ENCODE assay signal across 34 cellular contexts in the genomic region with DNA sequence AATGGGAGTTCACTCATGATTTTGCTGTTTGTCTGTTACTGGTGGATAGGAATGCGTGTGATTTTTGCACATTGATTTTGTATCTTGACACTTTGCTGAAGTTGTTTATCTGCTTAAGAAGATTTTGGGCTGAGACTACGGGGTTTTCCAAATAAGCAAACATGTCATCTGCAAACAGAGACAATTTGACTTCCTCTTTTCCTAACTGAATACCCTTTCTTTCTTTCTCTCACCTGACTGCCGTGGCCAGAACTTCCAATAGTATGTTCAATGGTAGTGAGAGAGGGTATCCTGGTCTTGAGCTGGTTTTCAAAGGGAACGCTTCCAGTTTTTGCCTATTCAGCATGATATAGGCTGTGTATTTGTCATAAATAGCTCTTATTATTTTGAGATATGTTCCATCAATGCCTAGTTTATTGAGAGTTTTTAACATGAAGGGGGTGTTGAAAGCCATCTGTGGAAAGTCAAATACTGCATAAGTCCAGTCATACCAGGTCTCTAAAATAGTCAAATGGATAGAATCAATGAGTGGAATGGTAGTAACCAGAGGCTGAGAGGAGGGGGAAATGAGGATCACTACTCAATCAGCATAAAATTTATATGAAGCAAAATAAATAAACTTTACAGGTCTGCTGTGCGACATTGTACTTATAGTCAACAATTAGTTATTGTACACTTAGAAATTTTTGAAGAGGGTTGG.
"Had no signal": no experiment of that assay in that cellular context is flagged by ENCODE, and none has a peak within 500 bp of the region (broad histone marks: within the 10 kb centered on the region; RNA-seq: fewer than 3 reads in every experiment).

No MANE protein-coding gene starts in this region.

- H3K27ac ChIP-seq: ascending aorta, breast epithelium, cardiac muscle cell, colonic mucosa, epithelial cell of prostate, esophagus squamous epithelium, gastroesophageal sphincter, heart right ventricle had no signal

- H3K36me3 Mint-ChIP-seq: activated CD4-positive, alpha-beta memory T cell treated with anti-CD3 and anti-CD28 coated beads for 36 hours; activated CD8-positive, alpha-beta memory T cell treated with anti-CD3 and anti-CD28 coated beads, Interleukin-2, amount 10 ng/mL, durations not matched to agents 7 days and 5 days; activated naive CD4-positive, alpha-beta T cell treated with anti-CD3 and anti-CD28 coated beads, Interleukin-2, amount 50 U/mL, for 72 hours; activated naive CD8-positive, alpha-beta T cell treated with anti-CD3 and anti-CD28 coated beads, Interleukin-2, amount 10 ng/mL, durations not matched to agents 7 days and 5 days; brain had no signal

- H3K27me3 ChIP-seq: ascending aorta, breast epithelium, cardiac muscle cell, colonic mucosa, esophagus squamous epithelium, gastroesophageal sphincter, heart right ventricle had no signal

- H3K27me3 Mint-ChIP-seq: activated CD4-positive, alpha-beta memory T cell treated with anti-CD3 and anti-CD28 coated beads for 36 hours; activated CD4-positive, alpha-beta T cell treated with anti-CD3 and anti-CD28 coated beads for 36 hours; activated CD4-positive, alpha-beta T cell treated with anti-CD3 and anti-CD28 coated beads, Interleukin-2, amount 10 ng/mL, durations not matched to agents 24 days and 14 days; activated CD8-positive, alpha-beta memory T cell treated with anti-CD3 and anti-CD28 coated beads, Interleukin-2, amount 10 ng/mL, durations not matched to agents 7 days and 5 days; activated naive CD8-positive, alpha-beta T cell treated with anti-CD3 and anti-CD28 coated beads, Interleukin-2, amount 10 ng/mL, durations not matched to agents 7 days and 5 days; brain; T-helper 17 cell had no signal

- H3K4me1 Mint-ChIP-seq: activated CD4-positive, alpha-beta T cell treated with anti-CD3 and anti-CD28 coated beads for 36 hours; activated CD4-positive, alpha-beta T cell treated with anti-CD3 and anti-CD28 coated beads, Interleukin-2, amount 10 ng/mL, durations not matched to agents 24 days and 14 days; activated CD8-positive, alpha-beta memory T cell treated with anti-CD3 and anti-CD28 coated beads, Interleukin-2, amount 10 ng/mL, durations not matched to agents 7 days and 5 days; activated naive CD8-positive, alpha-beta T cell treated with anti-CD3 and anti-CD28 coated beads, Interleukin-2, amount 10 ng/mL, durations not matched to agents 7 days and 5 days; T-helper 17 cell had no signal

- H3K36me3 ChIP-seq: ascending aorta, breast epithelium, cardiac muscle cell, colonic mucosa, esophagus squamous epithelium, gastroesophageal sphincter, heart right ventricle had no signal

- H3K4me3 Mint-ChIP-seq: activated CD4-positive, alpha-beta memory T cell treated with anti-CD3 and anti-CD28 coated beads for 36 hours; activated CD4-positive, alpha-beta T cell treated with anti-CD3 and anti-CD28 coated beads for 36 hours; activated CD4-positive, alpha-beta T cell treated with anti-CD3 and anti-CD28 coated beads, Interleukin-2, amount 10 ng/mL, durations not matched to agents 24 days and 14 days; activated CD8-positive, alpha-beta memory T cell treated with anti-CD3 and anti-CD28 coated beads, Interleukin-2, amount 10 ng/mL, durations not matched to agents 7 days and 5 days; activated CD8-positive, alpha-beta T cell treated with anti-CD3 and anti-CD28 coated beads, Interleukin-2, amount 10 ng/mL, durations not matched to agents 7 days and 5 days; activated naive CD4-positive, alpha-beta T cell treated with anti-CD3 and anti-CD28 coated beads for 36 hours; activated naive CD8-positive, alpha-beta T cell treated with anti-CD3 and anti-CD28 coated beads, Interleukin-2, amount 10 ng/mL, durations not matched to agents 7 days and 5 days; activated T-helper 1 cell treated with anti-CD3 and anti-CD28 coated beads, Interleukin-12 subunit alpha, Interleukin-12 subunit beta, Interleukin-2, Interleukin-4 antibody, amounts not matched to agents 30 ng/mL and 10 ng/mL and 1 ng/mL, durations not matched to agents 14 hours and 24 hours and 36 hours; brain; T-helper 17 cell; T-helper 2 cell treated with Interferon-gamma antibody and Interleukin-4, amounts not matched to agents 5 μg/mL and 100 μg/mL, for 36 hours had no signal

- H3K27ac Mint-ChIP-seq: activated CD4-positive, alpha-beta memory T cell treated with anti-CD3 and anti-CD28 coated beads for 36 hours; activated CD4-positive, alpha-beta T cell treated with anti-CD3 and anti-CD28 coated beads for 36 hours; activated CD4-positive, alpha-beta T cell treated with anti-CD3 and anti-CD28 coated beads, Interleukin-2, amount 10 ng/mL, durations not matched to agents 24 days and 14 days; activated CD8-positive, alpha-beta memory T cell treated with anti-CD3 and anti-CD28 coated beads, Interleukin-2, amount 10 ng/mL, durations not matched to agents 7 days and 5 days; activated CD8-positive, alpha-beta T cell treated with anti-CD3 and anti-CD28 coated beads, Interleukin-2, amount 10 ng/mL, durations not matched to agents 7 days and 5 days; activated naive CD4-positive, alpha-beta T cell treated with anti-CD3 and anti-CD28 coated beads for 36 hours; activated naive CD4-positive, alpha-beta T cell treated with anti-CD3 and anti-CD28 coated beads, Interleukin-2, amount 50 U/mL, for 72 hours; activated naive CD8-positive, alpha-beta T cell treated with anti-CD3 and anti-CD28 coated beads, Interleukin-2, amount 10 ng/mL, durations not matched to agents 7 days and 5 days; activated T-helper 1 cell treated with anti-CD3 and anti-CD28 coated beads, Interleukin-12 subunit alpha, Interleukin-12 subunit beta, Interleukin-2, Interleukin-4 antibody, amounts not matched to agents 30 ng/mL and 10 ng/mL and 1 ng/mL, durations not matched to agents 14 hours and 24 hours and 36 hours; activated T-helper 2 cell treated with anti-CD3 and anti-CD28 coated beads, Interferon-gamma antibody, Interleukin-2, Interleukin-4, amounts not matched to agents 10 μg/mL and 5 μg/mL and 100 μg/mL, durations not matched to agents 14 hours and 24 hours and 36 hours; brain; T-helper 17 cell; T-helper 2 cell treated with Interferon-gamma antibody and Interleukin-4, amounts not matched to agents 5 μg/mL and 100 μg/mL, for 36 hours had no signal

- FAIRE-seq: endometrium, endothelial cell of umbilical vein had no signal

- DNase-seq: activated CD4-positive, alpha-beta memory T cell treated with anti-CD3 and anti-CD28 coated beads for 36 hours; activated CD4-positive, alpha-beta T cell treated with anti-CD3 and anti-CD28 coated beads for 36 hours; activated CD4-positive, alpha-beta T cell treated with anti-CD3 and anti-CD28 coated beads, Interleukin-2, amount 10 ng/mL, durations not matched to agents 24 days and 14 days; activated CD4-positive, CD25-positive, alpha-beta regulatory T cell; activated CD4-positive, CD25-positive, alpha-beta regulatory T cell treated with anti-CD3 and anti-CD28 coated beads, Interleukin-2, amount 50 U/mL, for 72 hours; activated CD8-positive, alpha-beta memory T cell treated with anti-CD3 and anti-CD28 coated beads, Interleukin-2, amount 10 ng/mL, durations not matched to agents 7 days and 5 days; activated CD8-positive, alpha-beta memory T cell treated with anti-CD3 and anti-CD28 coated beads, Interleukin-2, amount 50 U/mL, for 4 hours; activated CD8-positive, alpha-beta T cell treated with anti-CD3 and anti-CD28 coated beads, Interleukin-2, amount 10 ng/mL, durations not matched to agents 7 days and 5 days; activated effector memory CD4-positive, alpha-beta T cell treated with anti-CD3 and anti-CD28 coated beads, Interleukin-2, amount 50 U/mL, for 16 hours; activated naive CD4-positive, alpha-beta T cell treated with anti-CD3 and anti-CD28 coated beads for 36 hours; activated naive CD8-positive, alpha-beta T cell treated with anti-CD3 and anti-CD28 coated beads, Interleukin-2, amount 10 ng/mL, durations not matched to agents 7 days and 5 days; activated T-cell treated with anti-CD3 and anti-CD28 coated beads, Interleukin-2, amount 50 U/mL, for 1 hour; activated T-cell treated with anti-CD3 and anti-CD28 coated beads, Interleukin-2, amount 50 U/mL, for 48 hours; central memory CD4-positive, alpha-beta T cell; cerebellar nuclear complex; colonic mucosa; effector CD8-positive, alpha-beta T cell; esophagus squamous epithelium; foreskin melanocyte; heart right ventricle; T-helper 17 cell; T1000 had no signal

- H3K4me3 ChIP-seq: ascending aorta, breast epithelium, cardiac muscle cell, colonic mucosa, esophagus squamous epithelium, gastroesophageal sphincter, heart right ventricle had no signal

- H3K9me3 ChIP-seq: breast epithelium, colonic mucosa, gastroesophageal sphincter had no signal

- H3K4me1 ChIP-seq: ascending aorta, breast epithelium, colonic mucosa, esophagus squamous epithelium, gastroesophageal sphincter, heart right ventricle had no signal

- ATAC-seq: activated CD4-positive, alpha-beta T cell treated with anti-CD3 and anti-CD28 coated beads for 36 hours; activated CD8-positive, alpha-beta memory T cell treated with anti-CD3 and anti-CD28 coated beads, Interleukin-2, amount 10 ng/mL, durations not matched to agents 7 days and 5 days; activated CD8-positive, alpha-beta T cell treated with anti-CD3 and anti-CD28 coated beads, Interleukin-2, amount 10 ng/mL, durations not matched to agents 7 days and 5 days; activated naive CD4-positive, alpha-beta T cell treated with anti-CD3 and anti-CD28 coated beads, Interleukin-2, amount 50 U/mL, for 72 hours; gastroesophageal sphincter; heart right ventricle; T-helper 17 cell had no signal
